Comparison of ENCODE assay signal across 11 cellular contexts in the genomic region with DNA sequence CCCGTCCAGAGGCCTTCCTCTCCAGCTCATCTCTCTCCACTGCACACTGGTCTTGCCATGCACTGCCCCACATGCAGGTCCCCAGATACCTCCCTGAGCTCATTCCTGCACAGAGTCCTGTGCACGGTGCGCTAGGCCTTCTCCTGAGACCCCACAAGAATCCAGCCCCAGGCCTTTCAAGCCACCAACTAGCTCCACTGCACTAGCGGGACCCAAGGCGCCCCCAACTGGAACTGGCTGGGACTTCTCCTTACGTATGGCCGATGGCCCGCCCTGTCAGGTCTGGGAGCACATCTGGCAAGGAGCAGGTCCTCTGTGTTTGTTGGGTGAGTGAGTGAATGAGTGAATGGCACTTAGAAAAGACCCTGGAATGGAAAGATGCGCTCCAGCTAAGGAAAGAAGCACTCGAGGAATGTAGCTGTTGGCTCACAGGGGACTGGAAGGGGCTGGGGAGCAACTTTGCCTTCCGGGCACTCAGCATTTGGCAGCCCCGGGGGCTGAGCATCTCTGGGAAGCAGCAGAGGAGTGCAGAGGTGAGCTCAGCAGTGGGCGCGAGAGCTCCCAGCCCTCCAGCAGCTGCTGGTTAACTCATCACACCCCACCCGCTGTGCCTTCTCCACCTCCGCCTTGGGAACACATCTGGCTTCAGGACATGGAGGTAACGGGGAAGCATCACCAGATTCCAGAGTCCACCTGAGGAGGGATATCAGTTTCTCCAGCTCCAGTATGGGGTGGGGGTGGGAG.
DNase-seq lines count a peak whose midpoint lies in the region; ATAC-seq and TF ChIP-seq lines count a peak whose summit lies in the region.
"Had no signal": no experiment of that assay in that cellular context is flagged by ENCODE, and none has a peak within 500 bp of the region (broad histone marks: within the 10 kb centered on the region; RNA-seq: fewer than 3 reads in every experiment).

No MANE protein-coding gene starts in this region.

- no peak overlapping the region for H3K4me3 Mint-ChIP-seq in stimulated activated memory B cell treated with anti-CD40 and anti-IgM and Interleukin-4, amounts not matched to agents 10 μg/mL and 1 μg/mL and 100 μg/mL, for 72 hours

- H3K4me1 Mint-ChIP-seq in stimulated activated memory B cell treated with anti-CD40 and anti-IgM and Interleukin-4, amounts not matched to agents 10 μg/mL and 1 μg/mL and 100 μg/mL, for 72 hours: no peaks in the 10 kb centered on the region

- no peak for TF ChIP-seq POLR2A in thyroid gland (IDR thresholded peaks at IDR 0.05)

- no peak for ATAC-seq in stimulated activated memory B cell treated with anti-CD40 and anti-IgM and Interleukin-4, amounts not matched to agents 10 μg/mL and 1 μg/mL and 100 μg/mL, for 72 hours

- DNase-seq in stimulated activated CD4-positive, alpha-beta T cell treated with anti-CD3 and anti-CD28 coated beads, Interleukin-15, amount 100 ng/mL, for 24 hours: peak; percentile 7
- no peak for DNase-seq in stimulated activated CD4-positive, alpha-beta T cell treated with anti-CD3 and anti-CD28 coated beads, Interleukin-4, amount 100 ng/mL, for 4 hours
- DNase-seq in SJCRH30 (peak; percentile 37 to 47), fibroblast of the aortic adventitia (ENCODE audit: low read depth) (no peak), HPDE6-E6E7 (ENCODE audit: extremely low spot score) (no peak), thyroid gland (no peak)
- DNase-seq in activated CD8-positive, alpha-beta memory T cell treated with anti-CD3 and anti-CD28 coated beads, Interleukin-2, amount 50 U/mL, for 48 hours: no peak
- DNase-seq: activated gamma-delta T cell treated with Interleukin-2 at 50 U/mL for 16 hours, Calu3, KG1 had no signal

- H3K4me3 ChIP-seq in SJCRH30 (no peak overlapping the region), fibroblast of the aortic adventitia (ENCODE audit: low read depth, low read length) (no peak overlapping the region), thyroid gland (replicated peaks in 1 of 3) (no peak overlapping the region)

- 85 to 87% methylated on average over 16 of the region's 17 CpGs for WGBS in thyroid gland, 2 donors

- H3K4me1 ChIP-seq in SJCRH30 (peaks cover 4% of the 10 kb centered on the region), thyroid gland (peaks cover 3 to 5% of the 10 kb centered on the region in 2 donors)

- H3K27ac ChIP-seq in SJCRH30 (no peak overlapping the region), thyroid gland (no peak overlapping the region)

- no peaks in the 10 kb centered on the region for H3K9me3 Mint-ChIP-seq in stimulated activated memory B cell treated with anti-CD40 and anti-IgM and Interleukin-4, amounts not matched to agents 10 μg/mL and 1 μg/mL and 100 μg/mL, for 72 hours

- H3K36me3 ChIP-seq in SJCRH30 (peaks cover 2% of the 10 kb centered on the region; the same call in 1 of the 2 replicates), thyroid gland (no peaks in the 10 kb centered on the region)

- TF ChIP-seq CTCF in fibroblast of the aortic adventitia (IDR thresholded peaks at IDR 0.05; ENCODE audit: insufficient read depth, low read length) (peak; percentile 39), thyroid gland (IDR thresholded peaks at IDR 0.05) (no peak)

- no peaks in the 10 kb centered on the region for H3K9me3 ChIP-seq in SJCRH30 (replicated peaks)
- no peaks in the 10 kb centered on the region for H3K9me3 ChIP-seq in thyroid gland

- H3K36me3 Mint-ChIP-seq in stimulated activated memory B cell treated with anti-CD40 and anti-IgM and Interleukin-4, amounts not matched to agents 10 μg/mL and 1 μg/mL and 100 μg/mL, for 72 hours: no peaks in the 10 kb centered on the region

- no peaks in the 10 kb centered on the region for H3K27me3 Mint-ChIP-seq in stimulated activated memory B cell treated with anti-CD40 and anti-IgM and Interleukin-4, amounts not matched to agents 10 μg/mL and 1 μg/mL and 100 μg/mL, for 72 hours

- intact Hi-C loops in thyroid gland (cut with DNase I): no loop called here

- H3K27me3 ChIP-seq in SJCRH30 (no peaks in the 10 kb centered on the region), thyroid gland (no peaks in the 10 kb centered on the region)

- no peak overlapping the region for H3K27ac Mint-ChIP-seq in stimulated activated memory B cell treated with anti-CD40 and anti-IgM and Interleukin-4, amounts not matched to agents 10 μg/mL and 1 μg/mL and 100 μg/mL, for 72 hours

Comparison
In these comparisons a context has a peak if more than half of its experiments do, and no peak if none do; other contexts are left out.
1. DNase-seq: peak in stimulated activated CD4-positive, alpha-beta T cell treated with anti-CD3 and anti-CD28 coated beads, Interleukin-15, amount 100 ng/mL, for 24 hours (single experiment) and SJCRH30 (2 of 2); none in stimulated activated CD4-positive, alpha-beta T cell treated with anti-CD3 and anti-CD28 coated beads, Interleukin-4, amount 100 ng/mL, for 4 hours (0 of 2), fibroblast of the aortic adventitia (single experiment), HPDE6-E6E7 (single experiment), activated CD8-positive, alpha-beta memory T cell treated with anti-CD3 and anti-CD28 coated beads, Interleukin-2, amount 50 U/mL, for 48 hours (single experiment) and thyroid gland (0 of 2).